8 cellular contexts compared by ENCODE assay signal in genomic region chr1:11979818-11980675, GRCh38. TPM values are rescaled to one million over a fixed set of nuclear protein-coding genes. Genes with fewer than 3 reads are reported as not detected.
DNase-seq lines count a peak whose midpoint lies in the region; ATAC-seq and TF ChIP-seq lines count a peak whose summit lies in the region.

TSS of gene MFN2 (plus strand) at chr1:11980444. CDS start at chr1:11989169, 8,725 bp downstream.

- H3K9me3 ChIP-seq in mucosa of descending colon = no peaks in the 10 kb centered on the region

- peak; percentile 89 for ATAC-seq in GM21529 (IDR thresholded peaks at IDR 0.05; ENCODE audit: unreplicated experiment)
- ATAC-seq in mucosa of descending colon = peak; percentile 92

- no peaks in the 10 kb centered on the region for H3K9me3 Mint-ChIP-seq in IgD-negative memory B cell

- peak within 1 kb of the TSS; percentile 87 to 95 (median 92) for H3K4me3 Mint-ChIP-seq in IgD-negative memory B cell

- intact Hi-C loops in mucosa of descending colon (cut with DNase I, micrococcal nuclease) = no loop called here

- TF ChIP-seq CTCF in epithelial cell of esophagus (IDR thresholded peaks at IDR 0.05; ENCODE audit: insufficient read depth, low read depth, low read length, missing control alignments) (no peak), mucosa of descending colon (IDR thresholded peaks at IDR 0.05) (no peak)

- H3K36me3 Mint-ChIP-seq in IgD-negative memory B cell = peaks cover 4% of the 10 kb centered on the region

- H3K36me3 ChIP-seq in mucosa of descending colon (ENCODE audit: low read depth) = peaks cover 3% of the 10 kb centered on the region

- DNase-seq in DMS 273 treated with DMSO at 0.1 percent for 48 hours (lab: John Stamatoyannopoulos, UW) (peak; percentile 98), OCI-M2 (lab: John Stamatoyannopoulos, UW; ENCODE audit: unreplicated experiment) (peak; percentile 95), activated T-cell treated with anti-CD3 and anti-CD28 coated beads for 4 hours (peak; percentile 89), epithelial cell of esophagus (ENCODE audit: low read depth) (peak; percentile 94), mucosa of descending colon (peak; percentile 97 to 99 (median 97))
- peak; percentile 91 for DNase-seq in stimulated activated CD8-positive, alpha-beta memory T cell treated with anti-CD3 and anti-CD28 coated beads, Interleukin-4, amount 100 ng/mL, for 24 hours (ENCODE audit: low read depth)

- peaks cover 27% of the 10 kb centered on the region for H3K4me1 ChIP-seq in mucosa of descending colon (ENCODE audit: low read depth)

- H3K4me1 Mint-ChIP-seq in IgD-negative memory B cell = peaks cover 16 to 22% (median 17%) of the 10 kb centered on the region in 3 donors

- peak within 1 kb of the TSS; percentile 84 for H3K4me3 ChIP-seq in epithelial cell of esophagus (ENCODE audit: low read length)
- peak within 1 kb of the TSS; percentile 96 for H3K4me3 ChIP-seq in mucosa of descending colon

- peak within 1 kb of the TSS; percentile 81 to 93 (median 92) for H3K27ac Mint-ChIP-seq in IgD-negative memory B cell

- no peaks in the 10 kb centered on the region for H3K27me3 Mint-ChIP-seq in IgD-negative memory B cell

RNA-seq across cellular contexts. Expression of gene MFN2, which starts in this region (rescaled TPM):
- 31.2 TPM for polyA plus RNA-seq in IgD-negative memory B cell
- 100 to 1,000 TPM; 103 to 131 (median 110) TPM for total RNA-seq in mucosa of descending colon

Comparison
In these comparisons a context has a peak if more than half of its experiments do, and no peak if none do; other contexts are left out.
1. Peak in every context shown above with its lines: DNase-seq, ATAC-seq and H3K4me3 ChIP-seq.